20 cellular contexts compared by ENCODE assay signal in genomic region chr12:132921685-132922084, GRCh38. TPM values are rescaled to one million over a fixed set of nuclear protein-coding genes. Genes with fewer than 3 reads are reported as not detected.
DNase-seq lines count a peak whose midpoint lies in the region; ATAC-seq and TF ChIP-seq lines count a peak whose summit lies in the region.
"Had no signal": no experiment of that assay in that cellular context is flagged by ENCODE, and none has a peak within 500 bp of the region (broad histone marks: within the 10 kb centered on the region; RNA-seq: fewer than 3 reads in every experiment).

No MANE protein-coding gene starts in this region.

- H3K36me3 Mint-ChIP-seq in activated naive CD4-positive, alpha-beta T cell treated with anti-CD3 and anti-CD28 coated beads, Interleukin-2, amount 50 U/mL, for 24 hours: peaks cover 48% of the 10 kb centered on the region

- H3K27ac Mint-ChIP-seq in activated naive CD4-positive, alpha-beta T cell treated with anti-CD3 and anti-CD28 coated beads, Interleukin-2, amount 50 U/mL, for 24 hours: peak overlapping the region; percentile 65
- H3K27ac Mint-ChIP-seq: activated naive CD8-positive, alpha-beta T cell treated with anti-CD3 and anti-CD28 coated beads, Interleukin-2, amount 10 ng/mL, durations not matched to agents 7 days and 5 days; effector memory CD8-positive, alpha-beta T cell; naive thymus-derived CD4-positive, alpha-beta T cell; progenitor cell of endocrine pancreas; stimulated activated naive CD8-positive, alpha-beta T cell treated with anti-CD3 and anti-CD28 coated beads, Interleukin-15, Interleukin-2, amounts not matched to agents 100 ng/mL and 50 ng/mL, for 24 hours had no signal

- 68 to 73% methylated on average over 9 of the region's 9 CpGs for WGBS in heart right ventricle, 2 donors

- peaks cover 17% of the 10 kb centered on the region for H3K9me3 Mint-ChIP-seq in activated naive CD4-positive, alpha-beta T cell treated with anti-CD3 and anti-CD28 coated beads, Interleukin-2, amount 50 U/mL, for 24 hours

- TF ChIP-seq CTCF in Loucy (conservative IDR thresholded peaks at IDR 0.05; ENCODE audit: low read length) (peak; percentile 66), choroid plexus epithelial cell (conservative IDR thresholded peaks at IDR 0.05; ENCODE audit: low read depth, low read length) (peak; percentile 15), heart right ventricle (IDR thresholded peaks at IDR 0.05) (no peak)

- H3K9me3 ChIP-seq in Loucy (ENCODE audit: insufficient read depth, low read depth, low read length) (peaks cover 61% of the 10 kb centered on the region), skeletal muscle tissue (ENCODE audit: control insufficient read depth in 3 of 3, low read length in 3 of 3) (peaks cover 59 to 66% (median 61%) of the 10 kb centered on the region in 3 donors), heart right ventricle (peaks cover 8 to 100% (median 98%) of the 10 kb centered on the region in 11 donors)

- H3F3A ChIP-seq in Loucy (ENCODE audit: low read depth): no peaks in the 10 kb centered on the region

- no peaks in the 10 kb centered on the region for H3K27me3 Mint-ChIP-seq in activated naive CD4-positive, alpha-beta T cell treated with anti-CD3 and anti-CD28 coated beads, Interleukin-2, amount 50 U/mL, for 24 hours
- H3K27me3 Mint-ChIP-seq: activated naive CD8-positive, alpha-beta T cell treated with anti-CD3 and anti-CD28 coated beads, Interleukin-2, amount 10 ng/mL, durations not matched to agents 7 days and 5 days; effector memory CD8-positive, alpha-beta T cell; naive thymus-derived CD4-positive, alpha-beta T cell; progenitor cell of endocrine pancreas; stimulated activated naive CD8-positive, alpha-beta T cell treated with anti-CD3 and anti-CD28 coated beads, Interleukin-15, Interleukin-2, amounts not matched to agents 100 ng/mL and 50 ng/mL, for 24 hours had no signal

- H3K27me3 ChIP-seq in Loucy (ENCODE audit: insufficient read depth, low read length, poor library complexity, severe bottlenecking): no peaks in the 10 kb centered on the region
- H3K27me3 ChIP-seq in skeletal muscle tissue (ENCODE audit: control insufficient read depth in 3 of 3, insufficient read depth in 3 of 3, low read length in 3 of 3): no peaks in the 10 kb centered on the region
- no peaks in the 10 kb centered on the region for H3K27me3 ChIP-seq in heart right ventricle

- no peak overlapping the region for H3K4me2 ChIP-seq in Loucy (ENCODE audit: low read depth, low read length, poor library complexity, severe bottlenecking)

- no peaks in the 10 kb centered on the region for H3K36me3 ChIP-seq in Loucy (ENCODE audit: insufficient read depth, low read length)
- peaks cover 19 to 36% (median 26%) of the 10 kb centered on the region in 3 donors for H3K36me3 ChIP-seq in skeletal muscle tissue (ENCODE audit: control insufficient read depth in 3 of 3, insufficient read depth in 3 of 3, low read length in 3 of 3)
- H3K36me3 ChIP-seq in heart right ventricle: peaks cover 0 to 85% (median 26%) of the 10 kb centered on the region in 9 donors

- intact Hi-C loops in heart right ventricle (cut with DNase I): loop anchor here in 1 of 10 donors (10.0 kb wide), 1 partner anchor 123 kb away; no protein-coding TSS in a partner anchor

- no peaks in the 10 kb centered on the region for H3K4me1 ChIP-seq in Loucy (ENCODE audit: insufficient read depth, low read length, poor library complexity, severe bottlenecking)
- H3K4me1 ChIP-seq in skeletal muscle tissue (ENCODE audit: control insufficient read depth in 3 of 3, insufficient read depth in 3 of 3, low read length in 3 of 3): no peaks in the 10 kb centered on the region
- no peaks in the 10 kb centered on the region for H3K4me1 ChIP-seq in heart right ventricle
- H3K4me1 ChIP-seq: Caco-2 had no signal

- H3K79me2 ChIP-seq in Loucy (ENCODE audit: insufficient read depth, low read length): no peaks in the 10 kb centered on the region

- H3K27ac ChIP-seq in skeletal muscle tissue (ENCODE audit: low read depth, low read length) (no peak overlapping the region), heart right ventricle (no peak overlapping the region)

- ATAC-seq in heart right ventricle: no peak
- ATAC-seq in GM21723 (IDR thresholded peaks at IDR 0.05; ENCODE audit: unreplicated experiment): no peak
- ATAC-seq: effector memory CD8-positive, alpha-beta T cell; naive thymus-derived CD4-positive, alpha-beta T cell had no signal

- H3K9me2 ChIP-seq in Loucy (replicated peaks; ENCODE audit: low read depth, low read length): no peaks in the 10 kb centered on the region

- no peak for DNase-seq in activated naive CD4-positive, alpha-beta T cell treated with anti-CD3 and anti-CD28 coated beads, Interleukin-2, amount 50 U/mL, for 16 hours
- DNase-seq in choroid plexus epithelial cell (ENCODE audit: low read depth): no peak
- DNase-seq in heart right ventricle: no peak
- DNase-seq in activated CD4-positive, alpha-beta T cell treated with anti-CD3 and anti-CD28 coated beads, Interleukin-2, amount 50 U/mL, for 48 hours: no peak
- DNase-seq: activated CD4-positive, alpha-beta T cell treated with anti-CD3 and anti-CD28 coated beads, Interleukin-2, amount 50 U/mL, for 4 hours; activated naive CD8-positive, alpha-beta T cell treated with anti-CD3 and anti-CD28 coated beads, Interleukin-2, amount 10 ng/mL, durations not matched to agents 7 days and 5 days; activated T-cell treated with anti-CD3 and anti-CD28 coated beads, Interleukin-2, amount 50 U/mL, for 48 hours; Caco-2; effector memory CD8-positive, alpha-beta T cell; foreskin melanocyte; MV-4-11; naive thymus-derived CD4-positive, alpha-beta T cell; NCI-H2171 treated with DMSO at 0.1 percent for 48 hours; stimulated activated CD4-positive, alpha-beta T cell treated with anti-CD3 and anti-CD28 coated beads, Interleukin-12 subunit alpha, Interleukin-12 subunit beta, amount 100 ng/mL, for 4 hours had no signal

- no peak overlapping the region for H2AFZ ChIP-seq in Loucy (ENCODE audit: low read length)

- H3K4me3 Mint-ChIP-seq in activated naive CD4-positive, alpha-beta T cell treated with anti-CD3 and anti-CD28 coated beads, Interleukin-2, amount 50 U/mL, for 24 hours: no peak overlapping the region
- H3K4me3 Mint-ChIP-seq: activated naive CD8-positive, alpha-beta T cell treated with anti-CD3 and anti-CD28 coated beads, Interleukin-2, amount 10 ng/mL, durations not matched to agents 7 days and 5 days; effector memory CD8-positive, alpha-beta T cell; naive thymus-derived CD4-positive, alpha-beta T cell; stimulated activated naive CD8-positive, alpha-beta T cell treated with anti-CD3 and anti-CD28 coated beads, Interleukin-15, Interleukin-2, amounts not matched to agents 100 ng/mL and 50 ng/mL, for 24 hours had no signal

- H3K4me1 Mint-ChIP-seq in activated naive CD4-positive, alpha-beta T cell treated with anti-CD3 and anti-CD28 coated beads, Interleukin-2, amount 50 U/mL, for 24 hours: no peaks in the 10 kb centered on the region
- H3K4me1 Mint-ChIP-seq: activated naive CD8-positive, alpha-beta T cell treated with anti-CD3 and anti-CD28 coated beads, Interleukin-2, amount 10 ng/mL, durations not matched to agents 7 days and 5 days; naive thymus-derived CD4-positive, alpha-beta T cell had no signal

- no peaks in the 10 kb centered on the region for H4K20me1 ChIP-seq in Loucy (ENCODE audit: insufficient read depth, low read length, poor library complexity, severe bottlenecking)

- H3K4me3 ChIP-seq in Loucy (ENCODE audit: low read length, poor library complexity, severe bottlenecking) (no peak overlapping the region), choroid plexus epithelial cell (ENCODE audit: low read depth, low read length) (no peak overlapping the region), skeletal muscle tissue (ENCODE audit: low read length in 3 of 3) (peak overlapping the region in 2 of 3 donors; percentile 2 to 11), heart right ventricle (no peak overlapping the region)

- H3K9ac ChIP-seq in Loucy (ENCODE audit: low read depth, low read length, poor library complexity, severe bottlenecking) (no peak overlapping the region), skeletal muscle tissue (ENCODE audit: low read depth in 1 of 3, low read length in 3 of 3) (no peak overlapping the region)

RNA-seq across cellular contexts. Expression of gene CHFR, which starts 34.3 kb away (rescaled TPM):
- total RNA-seq in skeletal muscle tissue (14.1 TPM), heart right ventricle (10 to 100 TPM; 10.2 to 19.5 (median 15.0) TPM)
- polyA plus RNA-seq in heart right ventricle: 10 to 100 TPM; 14.4 to 27.2 TPM

RNA-seq across cellular contexts. Expression of gene ZNF605, which starts 34.4 kb away (rescaled TPM):
- total RNA-seq in skeletal muscle tissue: 6.3 TPM
- 10 to 100 TPM in 9 of 10 donors, 1 to 10 TPM in 1; 9.3 to 14.4 (median 12.3) TPM for total RNA-seq in heart right ventricle
- 1 to 10 TPM; 2.0 to 9.7 TPM for polyA plus RNA-seq in heart right ventricle

Comparison
In these comparisons a context has a peak if more than half of its experiments do, and no peak if none do; other contexts are left out.
1. H3K4me3 ChIP-seq: peak in skeletal muscle tissue (2 of 3); none in Loucy (single experiment), choroid plexus epithelial cell (single experiment) and heart right ventricle (0 of 10).
2. CTCF ChIP-seq: peak in Loucy (single experiment) and choroid plexus epithelial cell (single experiment); none in heart right ventricle (0 of 9).